ENCODE assay signal across 9 cellular contexts in genomic region chr15:31758126-31758525, GRCh38.
DNase-seq lines count a peak whose midpoint lies in the region; ATAC-seq, FAIRE-seq and TF ChIP-seq lines count a peak whose summit lies in the region.
"Had no signal": no experiment of that assay in that cellular context is flagged by ENCODE, and none has a peak within 500 bp of the region (broad histone marks: within the 10 kb centered on the region; RNA-seq: fewer than 3 reads in every experiment).

No MANE protein-coding gene starts in this region.

- H3K4me3 ChIP-seq in mucosa of descending colon: no peak overlapping the region

- no peaks in the 10 kb centered on the region for H3K9me3 ChIP-seq in mucosa of descending colon

- TF ChIP-seq CTCF in mucosa of descending colon (IDR thresholded peaks at IDR 0.05) (no peak), GM10266 (IDR thresholded peaks at IDR 0.05; ENCODE audit: control insufficient read depth, insufficient read depth, low read depth, missing control alignments) (no peak)

- DNase-seq in ELR (ENCODE audit: low read depth): peak; percentile 40
- DNase-seq in NCI-H2227 (lab: John Stamatoyannopoulos, UW; ENCODE audit: unreplicated experiment): peak; percentile 90
- peak; percentile 78 to 86 (median 84) for DNase-seq in mucosa of descending colon
- no peak for DNase-seq in RCC 7860 (ENCODE audit: low spot score)
- no peak for DNase-seq in GM10266 (ENCODE audit: extremely low spot score)
- DNase-seq in AML-193 (lab: John Stamatoyannopoulos, UW): no peak

- H3K4me1 ChIP-seq in mucosa of descending colon (ENCODE audit: low read depth): no peaks in the 10 kb centered on the region

- ATAC-seq in mucosa of descending colon (peak; percentile 75), HG02763 (IDR thresholded peaks at IDR 0.05; ENCODE audit: unreplicated experiment) (no peak)

- intact Hi-C loops in mucosa of descending colon (cut with DNase I, micrococcal nuclease): no loop called here

- H3K27ac ChIP-seq in cingulate gyrus (ENCODE audit: low read depth, low read length): peak overlapping the region; percentile 50
- H3K27ac ChIP-seq: HL-60 had no signal

- no peaks in the 10 kb centered on the region for H3K36me3 ChIP-seq in mucosa of descending colon (ENCODE audit: low read depth)

- FAIRE-seq in RCC 7860 (lab: Jason Lieb, UNC): no peak

Comparison
In these comparisons a context has a peak if more than half of its experiments do, and no peak if none do; other contexts are left out.
1. DNase-seq: peak in ELR (single experiment), NCI-H2227 (single experiment) and mucosa of descending colon (3 of 3); none in RCC 7860 (single experiment), GM10266 (single experiment) and AML-193 (0 of 2).